8 cellular contexts compared by ENCODE assay signal in the genomic region with DNA sequence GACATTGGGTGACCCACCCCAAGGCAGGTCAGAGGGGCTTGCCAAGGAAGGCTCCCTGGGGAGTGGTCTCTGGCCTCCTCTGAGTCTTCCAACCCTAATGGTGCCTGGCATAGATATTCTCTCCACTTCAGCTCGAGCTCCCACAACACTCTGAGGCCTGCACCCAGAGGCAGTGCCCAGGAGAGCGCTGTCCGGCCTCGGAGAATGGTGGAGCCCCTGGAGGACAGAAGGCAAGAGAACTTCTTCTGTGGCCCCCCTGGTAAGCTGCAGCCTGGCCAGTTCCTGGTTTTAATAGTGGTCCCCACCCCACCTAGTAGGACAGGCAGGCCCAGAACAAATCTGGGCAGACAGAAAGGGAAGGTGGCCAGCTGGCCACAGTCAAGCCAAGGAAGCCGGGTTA. TPM values are rescaled to one million over a fixed set of nuclear protein-coding genes. Genes with fewer than 3 reads are reported as not detected.
"Had no signal": no experiment of that assay in that cellular context is flagged by ENCODE, and none has a peak within 500 bp of the region (broad histone marks: within the 10 kb centered on the region; RNA-seq: fewer than 3 reads in every experiment).

No MANE protein-coding gene starts in this region.

- FAIRE-seq: H1, H54, HTR-8/SVneo, K562 had no signal

- H3K27ac Mint-ChIP-seq: GM23338, H9 had no signal

- ATAC-seq: GM23338 had no signal

- H3K4me3 Mint-ChIP-seq: GM23338, H9 had no signal

- H3K4me3 ChIP-seq: GM23338, K562 had no signal

- DNase-seq: H9, HCEC 1CT, IMR-90 had no signal

RNA-seq across cellular contexts. Expression of a gene that starts 14.2 kb away (rescaled TPM):
- total RNA-seq: GM23338, H1, H9, IMR-90, K562 had no signal
- polyA plus RNA-seq: GM23338, H1, IMR-90, K562 had no signal
